Comparison of ENCODE assay signal across 8 cellular contexts in the genomic region with DNA sequence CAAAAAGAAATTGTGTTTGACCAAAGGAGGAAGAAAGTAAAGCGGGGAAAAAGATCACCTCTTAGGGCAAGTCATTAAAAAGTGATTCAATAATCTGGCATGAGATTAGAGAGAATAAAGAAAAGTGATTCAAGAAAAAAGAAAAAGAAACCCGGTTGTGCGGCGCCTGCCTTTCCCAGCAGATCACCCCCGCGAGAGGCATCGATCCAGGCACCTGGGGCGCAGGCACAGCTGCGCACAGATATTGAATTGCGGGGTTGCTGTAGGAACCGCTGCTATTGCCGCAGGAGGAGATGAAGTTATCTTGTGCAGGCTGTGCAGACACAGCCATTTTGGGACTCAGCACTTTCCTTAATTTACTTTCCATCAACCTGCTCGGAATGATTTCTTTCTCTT.
DNase-seq lines count a peak whose midpoint lies in the region; ATAC-seq, FAIRE-seq and TF ChIP-seq lines count a peak whose summit lies in the region.

No MANE protein-coding gene starts in this region.

- H3K27me3 Mint-ChIP-seq in CD4-positive, CD25-positive, alpha-beta regulatory T cell, result peaks cover 16% of the 10 kb centered on the region
- peaks cover 0 to 6% (median 0%) of the 10 kb centered on the region in 5 donors for H3K27me3 Mint-ChIP-seq in naive thymus-derived CD8-positive, alpha-beta T cell

- peak overlapping the region; percentile 77 for H3K4me2 ChIP-seq in endothelial cell of umbilical vein (ENCODE audit: insufficient read depth, low read length)

- no peak for TF ChIP-seq CTCF in endothelial cell of umbilical vein (IDR thresholded peaks at IDR 0.05; ENCODE audit: extremely low read depth in 1 of 2, insufficient read depth in 1 of 2, low read depth in 1 of 2, low read length in 2 of 2)

- no peaks in the 10 kb centered on the region for H3K79me2 ChIP-seq in endothelial cell of umbilical vein (ENCODE audit: control insufficient read depth, insufficient read depth, low read length)

- peak overlapping the region; percentile 80 for H2AFZ ChIP-seq in endothelial cell of umbilical vein (ENCODE audit: low read depth, low read length)

- BruUV-seq in endothelial cell of umbilical vein (replicated peaks; lab: Mats Ljungman, UMichigan), result TSS peak; percentile 62

- H3K27ac Mint-ChIP-seq in CD4-positive, CD25-positive, alpha-beta regulatory T cell, result peak overlapping the region; percentile 60 to 96 (median 93)
- H3K27ac Mint-ChIP-seq in naive thymus-derived CD8-positive, alpha-beta T cell, result peak overlapping the region; percentile 58 to 97 (median 94)

- H3K27ac ChIP-seq in CD4-positive, CD25-positive, alpha-beta regulatory T cell (ENCODE audit: insufficient read depth, low read length, poor library complexity, severe bottlenecking), result peak overlapping the region; percentile 63
- H3K27ac ChIP-seq in endothelial cell of umbilical vein (ENCODE audit: insufficient read depth, low read depth, low read length), result no peak overlapping the region

- H3K27me3 ChIP-seq in CD4-positive, CD25-positive, alpha-beta regulatory T cell (ENCODE audit: control insufficient read depth, insufficient read depth, low read length), result no peaks in the 10 kb centered on the region
- H3K27me3 ChIP-seq in endothelial cell of umbilical vein (ENCODE audit: control insufficient read depth in 2 of 2, insufficient read depth in 2 of 2, low read length in 2 of 2), result no peaks in the 10 kb centered on the region

- intact Hi-C loops in endothelial cell of umbilical vein (cut with micrococcal nuclease), result loop anchor here (1.0 to 10.0 kb wide), 9 partner anchors 17 to 812 kb away; a partner anchor contains a TSS

- no peaks in the 10 kb centered on the region for H3K9me3 ChIP-seq in CD4-positive, CD25-positive, alpha-beta regulatory T cell (ENCODE audit: control insufficient read depth in 2 of 2, low read length in 2 of 2)
- no peaks in the 10 kb centered on the region for H3K9me3 ChIP-seq in endothelial cell of umbilical vein (replicated peaks; ENCODE audit: control insufficient read depth, insufficient read depth, low read length)

- CTCF ChIA-PET in HEK293T (lab: Yijun Ruan, JAX) (interaction anchor here (0.6 to 1.6 kb wide), 10 partner anchors 11 to 234 kb away, joined by 3 to 8 read pairs (median 4); no protein-coding TSS in a partner anchor), endothelial cell of umbilical vein (lab: Charles Lee) (interaction anchor here (0.6 to 5.0 kb wide), 43 partner anchors 9 to 863 kb away, joined by 3 to 96 read pairs (median 4); a partner anchor contains a TSS)

- dilution Hi-C loops in endothelial cell of umbilical vein (cut with MboI; ENCODE audit: extremely low pct_ligation_motif_present, low sequenced_read_pairs), result no loop called here

- H3K36me3 ChIP-seq in CD4-positive, CD25-positive, alpha-beta regulatory T cell (ENCODE audit: control insufficient read depth, insufficient read depth, low read length), result no peaks in the 10 kb centered on the region
- no peaks in the 10 kb centered on the region for H3K36me3 ChIP-seq in endothelial cell of umbilical vein (ENCODE audit: control insufficient read depth in 2 of 2, extremely low read depth in 1 of 2, insufficient read depth in 2 of 2, low read length in 2 of 2)

- H3K4me1 ChIP-seq in CD4-positive, CD25-positive, alpha-beta regulatory T cell (ENCODE audit: control insufficient read depth, insufficient read depth, low read length, poor library complexity, severe bottlenecking), result peaks cover 13% of the 10 kb centered on the region
- peaks cover 2% of the 10 kb centered on the region for H3K4me1 ChIP-seq in endothelial cell of umbilical vein (ENCODE audit: control insufficient read depth, extremely low read depth, insufficient read depth, low read length)

- H3K4me1 Mint-ChIP-seq in CD4-positive, CD25-positive, alpha-beta regulatory T cell, result peaks cover 0 to 20% (median 7%) of the 10 kb centered on the region in 4 donors
- peaks cover 3 to 21% (median 12%) of the 10 kb centered on the region in 4 donors for H3K4me1 Mint-ChIP-seq in naive thymus-derived CD8-positive, alpha-beta T cell

- no peaks in the 10 kb centered on the region for H3K9me1 ChIP-seq in endothelial cell of umbilical vein (replicated peaks; ENCODE audit: control insufficient read depth, extremely low read depth, insufficient read depth, low read length)

- FAIRE-seq in endothelial cell of umbilical vein (lab: Jason Lieb, UNC), result no peak

- peaks cover 0 to 6% (median 0%) of the 10 kb centered on the region in 7 donors for H3K9me3 Mint-ChIP-seq in CD4-positive, CD25-positive, alpha-beta regulatory T cell
- H3K9me3 Mint-ChIP-seq in naive thymus-derived CD8-positive, alpha-beta T cell, result peaks cover 0 to 11% (median 0%) of the 10 kb centered on the region in 9 donors

- H3K4me3 Mint-ChIP-seq in CD4-positive, CD25-positive, alpha-beta regulatory T cell, result peak overlapping the region; percentile 89 to 98 (median 94)
- H3K4me3 Mint-ChIP-seq in naive thymus-derived CD8-positive, alpha-beta T cell, result peak overlapping the region; percentile 87 to 96 (median 93)

- TF ChIP-seq POLR2A in endothelial cell of umbilical vein (IDR thresholded peaks at IDR 0.05; ENCODE audit: low read depth, low read length), result no peak

- no peak for ATAC-seq in CD4-positive, CD25-positive, alpha-beta regulatory T cell (ENCODE audit: low read depth in 2 of 2)
- ATAC-seq in SK-N-SH treated with all-trans-retinoic acid at 6 μM for 48 hours (peak; percentile 62), HG02642 (IDR thresholded peaks at IDR 0.05; ENCODE audit: poor library complexity, unreplicated experiment) (no peak)
- ATAC-seq in naive thymus-derived CD8-positive, alpha-beta T cell, result peak; percentile 58 to 61

- POLR2A ChIA-PET in HEK293T (lab: Yijun Ruan, JAX) (no interaction called here), endothelial cell of umbilical vein (lab: Charles Lee) (interaction anchor here (0.6 to 1.4 kb wide), 3 partner anchors 40 to 187 kb away, joined by 6 to 18 read pairs (median 9); a partner anchor contains a TSS)
- POLR2A ChIA-PET in naive thymus-derived CD8-positive, alpha-beta T cell (lab: Charles Lee), result interaction anchor here (0.5 to 2.7 kb wide), 8 partner anchors 19 to 294 kb away, joined by 3 to 10 read pairs (median 4); a partner anchor contains a TSS

- no peaks in the 10 kb centered on the region for H4K20me1 ChIP-seq in endothelial cell of umbilical vein (replicated peaks; ENCODE audit: control insufficient read depth, extremely low read depth, insufficient read depth, low read length)

- peak overlapping the region; percentile 77 for H3K9ac ChIP-seq in endothelial cell of umbilical vein (replicated peaks; ENCODE audit: extremely low read depth, insufficient read depth, low read length)

- peak overlapping the region; percentile 90 for H3K4me3 ChIP-seq in CD4-positive, CD25-positive, alpha-beta regulatory T cell (ENCODE audit: low read depth, low read length)
- peak overlapping the region; percentile 33 to 77 (median 58) for H3K4me3 ChIP-seq in endothelial cell of umbilical vein (replicated peaks in 1 of 3; ENCODE audit: insufficient read depth in 1 of 3, low read depth in 1 of 3, low read length in 3 of 3)

- H3K36me3 Mint-ChIP-seq in CD4-positive, CD25-positive, alpha-beta regulatory T cell, result no peaks in the 10 kb centered on the region
- peaks cover 0 to 2% (median 0%) of the 10 kb centered on the region in 3 donors for H3K36me3 Mint-ChIP-seq in naive thymus-derived CD8-positive, alpha-beta T cell

- DNase-seq in CD4-positive, CD25-positive, alpha-beta regulatory T cell, result no peak
- DNase-seq in HEK293T (ENCODE audit: extremely low spot score), result peak; percentile 36
- no peak for DNase-seq in endothelial cell of umbilical vein (ENCODE audit: low read depth, low spot score)
- peak in 3 of 10 donors; percentile 23 to 33 (median 31) for DNase-seq in naive thymus-derived CD8-positive, alpha-beta T cell
- DNase-seq in iPS-NIHi7 (ENCODE audit: extremely low spot score), result no peak
- DNase-seq in HUDEP-2 (lab: John Stamatoyannopoulos, UW; ENCODE audit: unreplicated experiment in 76 of 76), result no peak

TF ChIP-seq in HEK293T, 16 proteins besides CTCF, POLR2A, EP300 and RAD21:
- TF ChIP-seq L3MBTL2 (conservative IDR thresholded peaks at IDR 0.05) (0 out of 2 replicates have a peak, but pooled peaks have one; percentile 19), FOXA1 (IDR thresholded peaks at IDR 0.05) (no peak)

TF ChIP-seq in endothelial cell of umbilical vein, 7 proteins besides CTCF, POLR2A, EP300 and RAD21:
- no peak for TF ChIP-seq MYC (IDR thresholded peaks at IDR 0.05; ENCODE audit: low read depth, low read length)
- TF ChIP-seq EZH2 (IDR thresholded peaks at IDR 0.05; ENCODE audit: borderline replicate concordance, low read depth, low read length, severe bottlenecking), result no peak
- TF ChIP-seq FOS (IDR thresholded peaks at IDR 0.05; ENCODE audit: borderline replicate concordance, insufficient read depth, low read length), result no peak
- TF ChIP-seq, protein P1, sequence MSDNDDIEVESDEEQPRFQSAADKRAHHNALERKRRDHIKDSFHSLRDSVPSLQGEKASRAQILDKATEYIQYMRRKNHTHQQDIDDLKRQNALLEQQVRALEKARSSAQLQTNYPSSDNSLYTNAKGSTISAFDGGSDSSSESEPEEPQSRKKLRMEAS (IDR thresholded peaks at IDR 0.05; ENCODE audit: insufficient read depth, insufficient read length), result no peak
- no peak for TF ChIP-seq JUN (IDR thresholded peaks at IDR 0.05; ENCODE audit: borderline replicate concordance, insufficient read depth, insufficient read length, low read depth)
- no peak for TF ChIP-seq GATA2 (IDR thresholded peaks at IDR 0.05; ENCODE audit: insufficient read depth, insufficient read length, low read depth, low read length)
- TF ChIP-seq POLR2AphosphoS5 (IDR thresholded peaks at IDR 0.05; ENCODE audit: insufficient read depth, low read depth, low read length), result no peak

Comparison
In these comparisons a context has a peak if more than half of its experiments do, and no peak if none do; other contexts are left out.
1. ATAC-seq: peak in SK-N-SH treated with all-trans-retinoic acid at 6 μM for 48 hours (single experiment) and naive thymus-derived CD8-positive, alpha-beta T cell (2 of 2); none in CD4-positive, CD25-positive, alpha-beta regulatory T cell (0 of 2) and HG02642 (single experiment).